Comparison of ENCODE assay signal across 32 cellular contexts in genomic region chr5:39482098-39482497, GRCh38.
"Had no signal": no experiment of that assay in that cellular context is flagged by ENCODE, and none has a peak within 500 bp of the region (broad histone marks: within the 10 kb centered on the region; RNA-seq: fewer than 3 reads in every experiment).

No MANE protein-coding gene starts in this region.

- H3K27ac ChIP-seq: PC-9, SJCRH30, SK-N-MC had no signal

- H3K36me3 ChIP-seq: MG63, SJCRH30 had no signal

- H3K4me2 ChIP-seq: PC-9 had no signal

- H3K4me3 ChIP-seq: K562, MG63, PC-9, SJCRH30, SK-N-MC had no signal

- DNase-seq: Kasumi-1, KG1, MG63, MV-4-11, NCI-H1092, NCI-H1105, NCI-H1417 treated with DMSO at 0.1 percent for 48 hours, NCI-H146, NCI-H1694, NCI-H187, NCI-H1930, NCI-H2029 treated with DMSO at 0.1 percent for 48 hours, NCI-H2081 treated with DMSO at 0.1 percent for 48 hours, NCI-H2107, NCI-H2171, NCI-H226, NCI-H446 treated with DMSO at 0.1 percent for 48 hours, NCI-H510A, NCI-H524, NCI-H526, NCI-H69, NCI-H748 treated with DMSO at 0.1 percent for 48 hours, NCI-H82, PC-9, Right ventricle myocardium superior, RPMI8226, SIG-M5, SJCRH30 had no signal

- H3K27me3 ChIP-seq: MG63, SJCRH30 had no signal

- ATAC-seq: K562, Panc1, SK-N-SH treated with all-trans-retinoic acid at 6 μM for 48 hours had no signal
